ENCODE assay signal across 8 cellular contexts in genomic region chr4:75671802-75672421, GRCh38. TPM values are rescaled to one million over a fixed set of nuclear protein-coding genes. Genes with fewer than 3 reads are reported as not detected.
A peak's percentile ranks its signal among the peaks of the same experiment; 100 is the strongest.
DNase-seq lines count a peak whose midpoint lies in the region; ATAC-seq, FAIRE-seq and TF ChIP-seq lines count a peak whose summit lies in the region.

No MANE protein-coding gene starts in this region.

- TF ChIP-seq CTCF in fibroblast of the aortic adventitia (IDR thresholded peaks at IDR 0.05; ENCODE audit: insufficient read depth, low read length) = no peak

- H3K27me3 ChIP-seq in SJSA1 (replicated peaks) = no peaks in the 10 kb centered on the region

- intact Hi-C loops in posterior vena cava (cut with DNase I) = loop anchor here in 1 of 2 donors (10.0 kb wide), 1 partner anchor 53 kb away; the partner anchor contains the start of gene USO1

- H3K27ac ChIP-seq in SJSA1 = peak overlapping the region; percentile 55; the same call in 1 of the 2 replicates

- no peaks in the 10 kb centered on the region for H3K9me3 ChIP-seq in SJSA1 (replicated peaks)

- ATAC-seq in GM18858 (IDR thresholded peaks at IDR 0.05; ENCODE audit: unreplicated experiment) (no peak), GM18873 (IDR thresholded peaks at IDR 0.05; ENCODE audit: low FRiP score, unreplicated experiment) (no peak)

- FAIRE-seq in GM18507 (lab: Jason Lieb, UNC) = peak; percentile 31

- H3K4me3 ChIP-seq in SJSA1 (peak overlapping the region; percentile 75), fibroblast of the aortic adventitia (ENCODE audit: low read depth, low read length) (peak overlapping the region; percentile 96), skeletal muscle cell (ENCODE audit: low read depth, low read length) (peak overlapping the region; percentile 95)

- H3K4me1 ChIP-seq in SJSA1 (replicated peaks) = peaks cover 14% of the 10 kb centered on the region

- DNase-seq in GM18507 (ENCODE audit: extremely low spot score, insufficient read length, low read depth) = no peak
- DNase-seq in SJSA1 (ENCODE audit: low read depth in 1 of 2, low spot score in 2 of 2) = no peak
- DNase-seq in fibroblast of the aortic adventitia (ENCODE audit: low read depth) = peak; percentile 14
- no peak for DNase-seq in skeletal muscle cell (ENCODE audit: low read depth)
- no peak for DNase-seq in NCI-H345 (lab: John Stamatoyannopoulos, UW)
- DNase-seq in posterior vena cava (ENCODE audit: low spot score) = no peak

- H3K36me3 ChIP-seq in SJSA1 = peaks cover 8% of the 10 kb centered on the region; the same call in 1 of the 2 replicates

RNA-seq across cellular contexts. Expression of gene G3BP2, which starts 1.3 kb away (rescaled TPM):
- total RNA-seq in SJSA1 (2014; rRNA removed; shearing (Covaris generic)) = 116 and 129 TPM in 2 replicates
- total RNA-seq in fibroblast of the aortic adventitia (ENCODE audit: low replicate concordance) (177 and 407 TPM in 2 replicates), posterior vena cava (10 to 100 TPM; 76.7 to 87.3 TPM)

RNA-seq across cellular contexts. Expression of gene CDKL2, which starts 41.6 kb away (rescaled TPM):
- total RNA-seq in SJSA1 (2014; rRNA removed; shearing (Covaris generic)) = 0.37 and 0.78 TPM in 2 replicates
- total RNA-seq in fibroblast of the aortic adventitia (ENCODE audit: low replicate concordance) = 1.3 and 7.5 TPM in 2 replicates
- total RNA-seq in posterior vena cava = 1 to 10 TPM in 1 of 2 donors, under 1 TPM in 1; 0.71 to 1.3 TPM

RNA-seq across cellular contexts. Expression of gene USO1, which starts 52.5 kb away (rescaled TPM):
- total RNA-seq in SJSA1 (2014; rRNA removed; shearing (Covaris generic)) = 54.6 and 78.3 TPM in 2 replicates
- total RNA-seq in fibroblast of the aortic adventitia (ENCODE audit: low replicate concordance) (75.5 and 124 TPM in 2 replicates), posterior vena cava (10 to 100 TPM; 68.8 to 77.3 TPM)
